ENCODE assay signal across 8 cellular contexts in genomic region chr4:181143241-181143854, GRCh38.
A peak's percentile ranks its signal among the peaks of the same experiment; 100 is the strongest.
DNase-seq lines count a peak whose midpoint lies in the region; ATAC-seq, FAIRE-seq and TF ChIP-seq lines count a peak whose summit lies in the region.

No MANE protein-coding gene starts in this region.

- WGBS in right cardiac atrium: 4% methylated on average over 8 of the region's 8 CpGs

- DNase-seq in DMS 273 (lab: John Stamatoyannopoulos, UW; ENCODE audit: unreplicated experiment): peak; percentile 81
- DNase-seq in DMS 273 treated with DMSO at 0.1 percent for 48 hours (lab: John Stamatoyannopoulos, UW): no peak
- peak; percentile 15 for DNase-seq in H54 (ENCODE audit: insufficient read length, low spot score)
- peak; percentile 69 for DNase-seq in LoVo (ENCODE audit: low spot score)
- DNase-seq in SKM-1 (lab: John Stamatoyannopoulos, UW; ENCODE audit: unreplicated experiment): peak; percentile 13
- peak; percentile 92 for DNase-seq in adipocyte (ENCODE audit: low read depth)
- peak; percentile 74 to 88 (median 83) for DNase-seq in right cardiac atrium
- DNase-seq in sciatic nerve (ENCODE audit: low spot score): peak; percentile 90

- ATAC-seq in right cardiac atrium: peak; percentile 51 to 57
- ATAC-seq in sciatic nerve: peak; percentile 74

- TF ChIP-seq POLR2A in H54 (IDR thresholded peaks at IDR 0.05; ENCODE audit: low read depth, low read length): no peak

- H3K9me3 ChIP-seq in adipocyte (ENCODE audit: control insufficient read depth, low read length) (no peaks in the 10 kb centered on the region), right cardiac atrium (ENCODE audit: control insufficient read depth, low read length) (no peaks in the 10 kb centered on the region)

- H3K4me1 ChIP-seq in adipocyte (ENCODE audit: control insufficient read depth, insufficient read depth, low read length): peaks cover 7% of the 10 kb centered on the region
- H3K4me1 ChIP-seq in right cardiac atrium (ENCODE audit: control insufficient read depth, insufficient read depth, low read length): no peaks in the 10 kb centered on the region

- no peak for FAIRE-seq in H54 (lab: Jason Lieb, UNC)

- H3K9ac ChIP-seq in adipocyte (ENCODE audit: low read length): no peak overlapping the region

- H3K4me3 ChIP-seq in adipocyte (ENCODE audit: low read length): no peak overlapping the region
- no peak overlapping the region for H3K4me3 ChIP-seq in right cardiac atrium (ENCODE audit: low read length)

- intact Hi-C loops in right cardiac atrium (cut with DNase I) (loop anchor here (2.0 to 10.0 kb wide), 4 partner anchors 384 to 1661 kb away; no protein-coding TSS in a partner anchor), sciatic nerve (cut with DNase I) (loop anchor here (5.0 kb wide), 1 partner anchor 389 kb away; no protein-coding TSS in a partner anchor)

- no peak overlapping the region for H3K27ac ChIP-seq in right cardiac atrium (ENCODE audit: low read length)

- H3K27me3 ChIP-seq in adipocyte (replicated peaks; ENCODE audit: control insufficient read depth, insufficient read depth, low read length): no peaks in the 10 kb centered on the region
- no peaks in the 10 kb centered on the region for H3K27me3 ChIP-seq in right cardiac atrium (ENCODE audit: control insufficient read depth, insufficient read depth)

- H3K36me3 ChIP-seq in adipocyte (ENCODE audit: control insufficient read depth, insufficient read depth, low read length, severe bottlenecking): no peaks in the 10 kb centered on the region
